ENCODE assay signal across 9 cellular contexts in the genomic region with DNA sequence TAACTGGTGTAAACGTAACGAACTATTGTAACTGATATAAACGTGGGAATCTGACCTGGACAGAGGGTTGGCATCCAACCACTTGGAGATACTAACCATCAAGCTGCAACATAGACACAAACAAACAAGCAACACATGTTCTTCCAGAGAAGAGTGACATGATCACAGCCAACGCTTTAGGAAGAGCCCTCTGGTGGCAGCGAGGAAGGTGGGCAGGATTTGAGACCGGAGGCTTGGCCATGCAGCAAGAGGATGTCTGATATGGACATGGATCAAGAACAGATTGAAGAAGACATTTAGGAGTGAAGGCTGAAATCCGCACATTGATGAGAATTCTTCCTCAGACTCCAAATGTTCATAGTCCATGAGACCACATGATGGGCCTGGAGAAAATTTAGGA. TPM values are rescaled to one million over a fixed set of nuclear protein-coding genes. Genes with fewer than 3 reads are reported as not detected.
DNase-seq lines count a peak whose midpoint lies in the region; ATAC-seq and TF ChIP-seq lines count a peak whose summit lies in the region.
"Had no signal": no experiment of that assay in that cellular context is flagged by ENCODE, and none has a peak within 500 bp of the region (broad histone marks: within the 10 kb centered on the region; RNA-seq: fewer than 3 reads in every experiment).

No MANE protein-coding gene starts in this region.

- POLR2A ChIA-PET in Panc1 (lab: Charles Lee), result no interaction called here

- no peaks in the 10 kb centered on the region for H3K4me1 Mint-ChIP-seq in natural killer cell

- no peaks in the 10 kb centered on the region for H3K9me3 ChIP-seq in Panc1 (ENCODE audit: control insufficient read depth, insufficient read depth, low read depth, low read length)
- no peaks in the 10 kb centered on the region for H3K9me3 ChIP-seq in spleen

- peak overlapping the region; percentile 19; the same call in 1 of the 2 replicates for H3K27ac ChIP-seq in Panc1 (ENCODE audit: low read length)
- no peak overlapping the region for H3K27ac ChIP-seq in spleen

- DNase-seq in stimulated activated CD4-positive, alpha-beta T cell treated with anti-CD3 and anti-CD28 coated beads, Interleukin-15, amount 100 ng/mL, for 24 hours, result peak; percentile 33
- DNase-seq in stimulated activated CD4-positive, alpha-beta T cell treated with anti-CD3 and anti-CD28 coated beads, Interleukin-12 subunit alpha, Interleukin-12 subunit beta, amount 100 ng/mL, for 4 hours, result no peak
- DNase-seq in Panc1 (ENCODE audit: low read depth, low spot score), result no peak
- DNase-seq in fibroblast of pulmonary artery (ENCODE audit: low read depth), result peak; percentile 73
- no peak for DNase-seq in spleen
- no peak for DNase-seq in natural killer cell

- 57 to 64% (median 63%) methylated on average over 7 of the region's 7 CpGs for WGBS in spleen, 5 donors

- in situ Hi-C loops in Panc1 (cut with HindIII; ENCODE audit: low pct_unique_long_range_greater_than_20kb, low sequenced_read_pairs), result no loop called here

- BruUV-seq in Panc1 (replicated peaks; lab: Mats Ljungman, UMichigan), result no TSS peak

- peak; percentile 88 for TF ChIP-seq CTCF in Panc1 (IDR thresholded peaks at IDR 0.05)
- TF ChIP-seq CTCF in fibroblast of pulmonary artery (IDR thresholded peaks at IDR 0.05; ENCODE audit: low read length, missing control alignments), result peak; percentile 90
- TF ChIP-seq CTCF in spleen (IDR thresholded peaks at IDR 0.05 in 8 of 11, conservative IDR thresholded peaks at IDR 0.05 in 3 of 11), result peak in 6 of 11 experiments; percentile 25 to 46 (median 37)
- TF ChIP-seq CTCF in natural killer cell (IDR thresholded peaks at IDR 0.05), result no peak

- H3K4me3 ChIP-seq in Panc1 (ENCODE audit: low read depth in 2 of 2, low read length in 2 of 2), result no peak overlapping the region
- no peak overlapping the region for H3K4me3 ChIP-seq in fibroblast of pulmonary artery (replicated peaks; ENCODE audit: low read depth, low read length)
- no peak overlapping the region for H3K4me3 ChIP-seq in spleen

- intact Hi-C loops in Panc1 (cut with micrococcal nuclease; ENCODE audit: unreplicated experiment), result loop anchor here (5.0 kb wide), 2 partner anchors 107 to 172 kb away; no protein-coding TSS in a partner anchor
- intact Hi-C loops in spleen (cut with DNase I; ENCODE audit: low total_unique reads), result no loop called here
- intact Hi-C loops in natural killer cell (cut with micrococcal nuclease), result no loop called here

- TF ChIP-seq POLR2A in spleen (IDR thresholded peaks at IDR 0.05), result no peak

- H3K36me3 Mint-ChIP-seq in natural killer cell, result no peaks in the 10 kb centered on the region
- H3K36me3 Mint-ChIP-seq: activated naive CD8-positive, alpha-beta T cell had no signal

- H3K27me3 ChIP-seq in Panc1 (ENCODE audit: control insufficient read depth, insufficient read depth, low read length) (no peaks in the 10 kb centered on the region), spleen (replicated peaks in 1 of 7) (peaks cover 0 to 4% (median 0%) of the 10 kb centered on the region in 7 donors)

- H3K9me3 Mint-ChIP-seq in natural killer cell, result no peaks in the 10 kb centered on the region

- H3K4me1 ChIP-seq in Panc1 (ENCODE audit: control insufficient read depth, insufficient read depth, low read length) (peaks cover 8% of the 10 kb centered on the region), spleen (no peaks in the 10 kb centered on the region)

- no peak overlapping the region for H3K4me3 Mint-ChIP-seq in natural killer cell
- H3K4me3 Mint-ChIP-seq: activated naive CD8-positive, alpha-beta T cell had no signal

- peaks cover 6 to 21% of the 10 kb centered on the region in 2 donors for H3K27me3 Mint-ChIP-seq in natural killer cell (ENCODE audit: low read depth in 2 of 2)

- ATAC-seq in Panc1 (peak; percentile 80), HG03135 (IDR thresholded peaks at IDR 0.05; ENCODE audit: unreplicated experiment) (no peak), natural killer cell (no peak), HG02973 (IDR thresholded peaks at IDR 0.05; ENCODE audit: unreplicated experiment) (no peak)

- H3K36me3 ChIP-seq in Panc1 (ENCODE audit: control insufficient read depth, insufficient read depth, low read length) (no peaks in the 10 kb centered on the region), spleen (no peaks in the 10 kb centered on the region)

- CTCF ChIA-PET in Panc1 (lab: Charles Lee), result no interaction called here

- no peak overlapping the region for H3K27ac Mint-ChIP-seq in natural killer cell
- H3K27ac Mint-ChIP-seq: activated naive CD8-positive, alpha-beta T cell had no signal

RNA-seq across cellular contexts. Expression of a gene that starts 40.3 kb away (rescaled TPM):
- total RNA-seq in Panc1 (2021; ENCODE audit: unreplicated experiment) (53.6 TPM), spleen (10 to 100 TPM; 45.4 to 67.8 (median 66.9) TPM), natural killer cell (10 to 100 TPM; 53.9 to 68.5 (median 66.3) TPM)
- polyA plus RNA-seq in Panc1 (2012; ENCODE audit: insufficient read length), result 36.2 TPM
- 10 to 100 TPM in 2 of 3 donors, 1 to 10 TPM in 1; 6.5 to 13.8 (median 13.2) TPM for polyA plus RNA-seq in spleen

Comparison
In these comparisons a context has a peak if more than half of its experiments do, and no peak if none do; other contexts are left out.
1. DNase-seq: peak in stimulated activated CD4-positive, alpha-beta T cell treated with anti-CD3 and anti-CD28 coated beads, Interleukin-15, amount 100 ng/mL, for 24 hours (single experiment) and fibroblast of pulmonary artery (single experiment); none in stimulated activated CD4-positive, alpha-beta T cell treated with anti-CD3 and anti-CD28 coated beads, Interleukin-12 subunit alpha, Interleukin-12 subunit beta, amount 100 ng/mL, for 4 hours (single experiment), Panc1 (single experiment), spleen (single experiment) and natural killer cell (single experiment).